ENCODE assay signal across 31 cellular contexts in genomic region chr1:39808784-39809517, GRCh38. TPM values are rescaled to one million over a fixed set of nuclear protein-coding genes. Genes with fewer than 3 reads are reported as not detected.
"Had no signal": no experiment of that assay in that cellular context is flagged by ENCODE, and none has a peak within 500 bp of the region (broad histone marks: within the 10 kb centered on the region; RNA-seq: fewer than 3 reads in every experiment).

No MANE protein-coding gene starts in this region.

- FAIRE-seq: colon, endometrium, endothelial cell of umbilical vein had no signal

- DNase-seq: activated CD4-positive, alpha-beta memory T cell treated with anti-CD3 and anti-CD28 coated beads for 36 hours; activated CD4-positive, alpha-beta T cell treated with anti-CD3 and anti-CD28 coated beads for 36 hours; activated CD4-positive, alpha-beta T cell treated with anti-CD3 and anti-CD28 coated beads, Interleukin-2, amount 10 ng/mL, durations not matched to agents 24 days and 14 days; activated CD4-positive, CD25-positive, alpha-beta regulatory T cell; activated CD4-positive, CD25-positive, alpha-beta regulatory T cell treated with anti-CD3 and anti-CD28 coated beads, Interleukin-2, amount 50 U/mL, for 72 hours; activated CD8-positive, alpha-beta memory T cell treated with anti-CD3 and anti-CD28 coated beads, Interleukin-2, amount 10 ng/mL, durations not matched to agents 7 days and 5 days; activated CD8-positive, alpha-beta memory T cell treated with anti-CD3 and anti-CD28 coated beads, Interleukin-2, amount 50 U/mL, for 4 hours; activated CD8-positive, alpha-beta T cell treated with anti-CD3 and anti-CD28 coated beads, Interleukin-2, amount 10 ng/mL, durations not matched to agents 7 days and 5 days; activated effector memory CD4-positive, alpha-beta T cell treated with anti-CD3 and anti-CD28 coated beads, Interleukin-2, amount 50 U/mL, for 16 hours; activated naive CD4-positive, alpha-beta T cell treated with anti-CD3 and anti-CD28 coated beads for 36 hours; activated naive CD8-positive, alpha-beta T cell treated with anti-CD3 and anti-CD28 coated beads for 36 hours; activated naive CD8-positive, alpha-beta T cell treated with anti-CD3 and anti-CD28 coated beads, Interleukin-2, amount 50 U/mL, for 24 hours; activated T-cell treated with anti-CD3 and anti-CD28 coated beads, Interleukin-2, amount 50 U/mL, for 1 hour; activated T-cell treated with anti-CD3 and anti-CD28 coated beads, Interleukin-2, amount 50 U/mL, for 48 hours; adrenal gland; amygdala; body of pancreas; caudate nucleus; cortex of kidney; effector CD8-positive, alpha-beta T cell; foreskin keratinocyte; head of caudate nucleus; T-helper 1 cell; T-helper 17 cell; T1000; WERI-Rb-1 had no signal

- ATAC-seq: activated CD4-positive, alpha-beta T cell treated with anti-CD3 and anti-CD28 coated beads for 36 hours; activated CD8-positive, alpha-beta memory T cell treated with anti-CD3 and anti-CD28 coated beads, Interleukin-2, amount 10 ng/mL, durations not matched to agents 7 days and 5 days; activated CD8-positive, alpha-beta T cell treated with anti-CD3 and anti-CD28 coated beads, Interleukin-2, amount 10 ng/mL, durations not matched to agents 7 days and 5 days; activated naive CD8-positive, alpha-beta T cell treated with anti-CD3 and anti-CD28 coated beads, Interleukin-2, amount 50 U/mL, for 24 hours; body of pancreas; foreskin keratinocyte; T-helper 17 cell had no signal

- H3K27me3 ChIP-seq: adrenal gland, body of pancreas, foreskin keratinocyte had no signal

- H3K4me1 ChIP-seq: adrenal gland, body of pancreas, foreskin keratinocyte had no signal

- H3K27ac ChIP-seq: adrenal gland, body of pancreas, epithelial cell of prostate, foreskin keratinocyte, WERI-Rb-1 had no signal

- H3K9me3 ChIP-seq: adrenal gland, body of pancreas had no signal

- H3K36me3 ChIP-seq: adrenal gland, WERI-Rb-1 had no signal

- H3K4me3 ChIP-seq: adrenal gland, body of pancreas had no signal

RNA-seq across cellular contexts. Expression of gene BMP8B, which starts 20.3 kb away (rescaled TPM):
- polyA plus RNA-seq: endothelial cell of umbilical vein had no signal

RNA-seq across cellular contexts. Expression of gene OXCT2, which starts 37.8 kb away (rescaled TPM):
- total RNA-seq: chondrocyte had no signal
